In genomic region chr5:27561408-27561807, GRCh38 we compare ENCODE assay signal across 20 cellular contexts.
"Had no signal": no experiment of that assay in that cellular context is flagged by ENCODE, and none has a peak within 500 bp of the region (broad histone marks: within the 10 kb centered on the region; RNA-seq: fewer than 3 reads in every experiment).

No MANE protein-coding gene starts in this region.

- H3K4me2 ChIP-seq: hepatocyte had no signal

- H3K4me1 ChIP-seq: colonic mucosa, esophagus muscularis mucosa, foreskin keratinocyte, gastroesophageal sphincter, heart left ventricle, left ventricle myocardium inferior, lower lobe of right lung had no signal

- H3K9me3 ChIP-seq: colonic mucosa, esophagus muscularis mucosa, gastroesophageal sphincter, left ventricle myocardium inferior, lower lobe of right lung had no signal

- H3K36me3 ChIP-seq: colonic mucosa, esophagus muscularis mucosa, gastroesophageal sphincter, heart left ventricle, left ventricle myocardium inferior, lower lobe of right lung had no signal

- H3K27ac ChIP-seq: colonic mucosa, esophagus muscularis mucosa, foreskin keratinocyte, gastroesophageal sphincter, heart left ventricle, hepatocyte, left ventricle myocardium inferior, lower lobe of right lung had no signal

- H3K27me3 ChIP-seq: colonic mucosa, esophagus muscularis mucosa, foreskin keratinocyte, gastroesophageal sphincter, heart left ventricle, hepatocyte had no signal

- H3K4me3 ChIP-seq: colonic mucosa, esophagus muscularis mucosa, gastroesophageal sphincter, heart left ventricle, hepatocyte, left ventricle myocardium inferior, lower lobe of right lung, mucosa of descending colon had no signal

- DNase-seq: colonic mucosa; cortex of kidney; effector CD8-positive, alpha-beta T cell; effector memory CD8-positive, alpha-beta T cell; endodermal cell; foreskin keratinocyte; heart left ventricle; hypothalamus; immature natural killer cell; islet precursor cell; kidney; kidney glomerular epithelial cell; left colon; left ventricle myocardium inferior; lower lobe of right lung; mesenchymal stem cell; mucosa of descending colon had no signal

- H2AFZ ChIP-seq: hepatocyte had no signal
